In genomic region chr17:83160443-83161297, GRCh38 we compare ENCODE assay signal across 23 cellular contexts.
A peak's percentile ranks its signal among the peaks of the same experiment; 100 is the strongest.
DNase-seq lines count a peak whose midpoint lies in the region; ATAC-seq, FAIRE-seq and TF ChIP-seq lines count a peak whose summit lies in the region.
"Had no signal": no experiment of that assay in that cellular context is flagged by ENCODE, and none has a peak within 500 bp of the region (broad histone marks: within the 10 kb centered on the region; RNA-seq: fewer than 3 reads in every experiment).

No MANE protein-coding gene starts in this region.

- no peak for TF ChIP-seq POLR2A in HepG2 (IDR thresholded peaks at IDR 0.05; ENCODE audit: insufficient read depth in 1 of 2, low read depth in 2 of 2, low read length in 2 of 2)

- H3K27me3 ChIP-seq in right atrium auricular region (no peaks in the 10 kb centered on the region), HepG2 (ENCODE audit: control insufficient read depth in 1 of 2, insufficient read depth in 2 of 2, low read length in 2 of 2) (peaks cover 6 to 50% of the 10 kb centered on the region in 2 experiments; a peak in 3 of 5 replicates), aorta (ENCODE audit: control insufficient read depth in 1 of 2, insufficient read depth in 2 of 2, low read length in 1 of 2) (no peaks in the 10 kb centered on the region)
- H3K27me3 ChIP-seq: breast epithelium, ovary, SJSA1 had no signal

- POLR2A ChIA-PET in HepG2 (lab: Yijun Ruan, JAX): interaction anchor here (0.8 to 2.1 kb wide), 2 partner anchors 9 kb away, joined by 3 to 20 read pairs; no protein-coding TSS in a partner anchor

- in situ Hi-C loops in HepG2 (cut with HindIII; ENCODE audit: extremely low pct_ligation_motif_present, low pct_unique_long_range_greater_than_20kb): no loop called here

- H3K9me3 ChIP-seq in right atrium auricular region: no peaks in the 10 kb centered on the region
- no peaks in the 10 kb centered on the region for H3K9me3 ChIP-seq in HepG2 (ENCODE audit: low read length)
- H3K9me3 ChIP-seq in aorta (ENCODE audit: control insufficient read depth, low read length): no peaks in the 10 kb centered on the region
- H3K9me3 ChIP-seq: breast epithelium, mucosa of descending colon, ovary, SJSA1 had no signal

- TF ChIP-seq CTCF in right atrium auricular region (IDR thresholded peaks at IDR 0.05): no peak
- no peak for TF ChIP-seq CTCF in HepG2 (CRISPR knock-in tag; IDR thresholded peaks at IDR 0.05)
- TF ChIP-seq CTCF in progenitor cell of endocrine pancreas (IDR thresholded peaks at IDR 0.05; ENCODE audit: unreplicated experiment): no peak

- H2AFZ ChIP-seq in HepG2 (ENCODE audit: low read length): no peak overlapping the region
- H2AFZ ChIP-seq: GM23338 had no signal

- H3K4me1 Mint-ChIP-seq in progenitor cell of endocrine pancreas (ENCODE audit: low read depth): peaks cover 4% of the 10 kb centered on the region
- H3K4me1 Mint-ChIP-seq: GM23338 had no signal

- no peak overlapping the region for H3K9ac ChIP-seq in HepG2 (ENCODE audit: insufficient read depth, low read depth, low read length)

- H3K36me3 ChIP-seq in right atrium auricular region (no peaks in the 10 kb centered on the region), HepG2 (replicated peaks in 1 of 2; ENCODE audit: control insufficient read depth in 1 of 2, insufficient read depth in 2 of 2, low read length in 2 of 2) (no peaks in the 10 kb centered on the region), aorta (ENCODE audit: control insufficient read depth in 1 of 2, insufficient read depth in 2 of 2, low read length in 1 of 2) (no peaks in the 10 kb centered on the region)
- H3K36me3 ChIP-seq: breast epithelium, ovary, SJSA1 had no signal

- no peaks in the 10 kb centered on the region for H3K4me1 ChIP-seq in right atrium auricular region
- peaks cover 18% of the 10 kb centered on the region for H3K4me1 ChIP-seq in HepG2 (ENCODE audit: insufficient read depth, low read length)
- no peaks in the 10 kb centered on the region for H3K4me1 ChIP-seq in aorta (ENCODE audit: control insufficient read depth in 1 of 2, insufficient read depth in 2 of 2, low read length in 2 of 2)
- H3K4me1 ChIP-seq: breast epithelium had no signal

- H3K27ac ChIP-seq in right atrium auricular region: no peak overlapping the region
- H3K27ac ChIP-seq in HepG2 (ENCODE audit: extremely low read length, insufficient read depth, low read length): no peak overlapping the region
- H3K27ac ChIP-seq in aorta (ENCODE audit: low read depth in 1 of 2, low read length in 2 of 2): no peak overlapping the region
- H3K27ac ChIP-seq: dorsolateral prefrontal cortex, epithelial cell of prostate, SJSA1 had no signal

- no peak for TF ChIP-seq EP300 in HepG2 (IDR thresholded peaks at IDR 0.05; ENCODE audit: low read depth in 2 of 2, low read length in 2 of 2)
- no peak for TF ChIP-seq EP300 in HepG2 (CRISPR knock-in tag; IDR thresholded peaks at IDR 0.05; ENCODE audit: borderline replicate concordance)

- no TSS peak for BruUV-seq in HepG2 (replicated peaks; lab: Mats Ljungman, UMichigan)

- FAIRE-seq in HepG2 (lab: Jason Lieb, UNC): no peak
- FAIRE-seq: frontal cortex, G401.6, GM19239 had no signal

- CTCF ChIA-PET in HepG2 (lab: Yijun Ruan, JAX; ENCODE audit: low intra/inter-chr PET ratio, low total read pairs): no interaction called here

- peak; percentile 55 for DNase-seq in Right ventricle myocardium inferior (ENCODE audit: missing footprints)
- no peak for DNase-seq in right atrium auricular region (ENCODE audit: low spot score)
- no peak for DNase-seq in HepG2 (ENCODE audit: low spot score)
- peak; percentile 6 for DNase-seq in progenitor cell of endocrine pancreas (ENCODE audit: low spot score, unreplicated experiment)
- DNase-seq in aorta: peak; percentile 37 to 63
- DNase-seq in NCI-H1436 (lab: John Stamatoyannopoulos, UW): no peak
- DNase-seq in NCI-H774 (lab: John Stamatoyannopoulos, UW): no peak
- DNase-seq in CD1c-positive myeloid dendritic cell (ENCODE audit: extremely low spot score): no peak
- DNase-seq: C1 segment of cervical spinal cord; mucosa of descending colon; NCI-H1048; NCI-H2029 treated with DMSO at 0.1 percent for 48 hours; NCI-H446 treated with DMSO at 0.1 percent for 48 hours; stimulated activated CD4-positive, alpha-beta T cell treated with anti-CD3 and anti-CD28 coated beads, Interleukin-4, amount 100 ng/mL, for 24 hours had no signal

- no peak overlapping the region for H3K4me2 ChIP-seq in HepG2 (ENCODE audit: low read depth, low read length)
- H3K4me2 ChIP-seq: GM23338 had no signal

- H3K9me3 Mint-ChIP-seq in progenitor cell of endocrine pancreas (ENCODE audit: low read depth): peaks cover 3% of the 10 kb centered on the region

- no peak for TF ChIP-seq RAD21 in HepG2 (CRISPR knock-in tag; IDR thresholded peaks at IDR 0.05)

- H3K79me2 ChIP-seq in HepG2 (ENCODE audit: insufficient read depth, low read length): no peaks in the 10 kb centered on the region

- H3K4me3 ChIP-seq in right atrium auricular region: no peak overlapping the region
- H3K4me3 ChIP-seq in HepG2 (replicated peaks in 1 of 3; ENCODE audit: insufficient read depth in 1 of 3, low read depth in 2 of 3, low read length in 3 of 3): no peak overlapping the region
- no peak overlapping the region for H3K4me3 ChIP-seq in aorta (ENCODE audit: low read length in 2 of 2)
- H3K4me3 ChIP-seq: breast epithelium, dorsolateral prefrontal cortex, GM23338, mucosa of descending colon, ovary, SJSA1 had no signal

- WGBS in HepG2 (ENCODE audit: low lambda C conversion rate): 40% methylated on average over 13 of the region's 19 CpGs
- 87 to 89% methylated on average over 19 of the region's 19 CpGs for WGBS in aorta, 2 donors

- no peaks in the 10 kb centered on the region for H3K36me3 Mint-ChIP-seq in progenitor cell of endocrine pancreas (ENCODE audit: insufficient read depth)

- H3K27me3 Mint-ChIP-seq in progenitor cell of endocrine pancreas: peaks cover 26% of the 10 kb centered on the region

- H3K4me3 Mint-ChIP-seq in progenitor cell of endocrine pancreas (ENCODE audit: low read depth): no peak overlapping the region
- H3K4me3 Mint-ChIP-seq: GM23338 had no signal

- intact Hi-C loops in Right ventricle myocardium inferior (cut with DNase I): no loop called here
- intact Hi-C loops in HepG2 (cut with micrococcal nuclease; ENCODE audit: unreplicated experiment): no loop called here
- intact Hi-C loops in aorta (cut with DNase I): no loop called here

- H3K27ac Mint-ChIP-seq in progenitor cell of endocrine pancreas: no peak overlapping the region
- H3K27ac Mint-ChIP-seq: GM23338 had no signal

- no peaks in the 10 kb centered on the region for H4K20me1 ChIP-seq in HepG2 (ENCODE audit: insufficient read depth, low read length)

- ATAC-seq in Right ventricle myocardium inferior: no peak
- ATAC-seq in HepG2: peak; percentile 50
- ATAC-seq in aorta (ENCODE audit: low FRiP score): no peak
- ATAC-seq: GM23338 had no signal

TF ChIP-seq in HepG2, 621 proteins besides CTCF, POLR2A, EP300 and RAD21 (continues in another document):
- TF ChIP-seq PRPF4 (IDR thresholded peaks at IDR 0.05; ENCODE audit: low read depth, low read length, poor library complexity, severe bottlenecking) (no peak), EHMT2 (IDR thresholded peaks at IDR 0.05; ENCODE audit: borderline replicate concordance, low read depth, low read length) (no peak), TCF7 (IDR thresholded peaks at IDR 0.05; ENCODE audit: low read depth) (no peak), ZNF138 (CRISPR knock-in tag; IDR thresholded peaks at IDR 0.05; ENCODE audit: low read depth) (no peak), MYNN (CRISPR knock-in tag; IDR thresholded peaks at IDR 0.05; ENCODE audit: low read depth) (no peak), NFYB (CRISPR knock-in tag; IDR thresholded peaks at IDR 0.05) (no peak), NCOA5 (CRISPR knock-in tag; IDR thresholded peaks at IDR 0.05) (no peak), GPBP1L1 (CRISPR knock-in tag; IDR thresholded peaks at IDR 0.05) (no peak), FOXK1 (CRISPR knock-in tag; IDR thresholded peaks at IDR 0.05; ENCODE audit: borderline replicate concordance, low read depth) (no peak), NBN (conservative IDR thresholded peaks at IDR 0.05) (no peak), FLYWCH1 (CRISPR knock-in tag; IDR thresholded peaks at IDR 0.05) (no peak)

Comparison
In these comparisons a context has a peak if more than half of its experiments do, and no peak if none do; other contexts are left out.
1. DNase-seq: peak in Right ventricle myocardium inferior (single experiment), progenitor cell of endocrine pancreas (single experiment) and aorta (2 of 2); none in right atrium auricular region (single experiment), HepG2 (single experiment), NCI-H1436 (single experiment), NCI-H774 (single experiment) and CD1c-positive myeloid dendritic cell (single experiment).